Comparison of ENCODE assay signal across 1 cellular context in genomic region chr3:45137656-45138181, GRCh38.
TF ChIP-seq lines count a peak whose summit lies in the region.

No MANE protein-coding gene starts in this region.

TF ChIP-seq in K562, 482 proteins besides CTCF, POLR2A, EP300 and RAD21 (continued from another document and continues in another):
- TF ChIP-seq USF1 (CRISPR knock-in tag; IDR thresholded peaks at IDR 0.05) (no peak), ZNF668 (CRISPR knock-in tag; IDR thresholded peaks at IDR 0.05) (0 out of 2 replicates have a peak, but pooled peaks have one; percentile 30), FOXP1 (CRISPR knock-in tag; IDR thresholded peaks at IDR 0.05) (peak; percentile 63), ARID2 (IDR thresholded peaks at IDR 0.05) (no peak), MTA1 (IDR thresholded peaks at IDR 0.05; ENCODE audit: borderline replicate concordance) (peak; percentile 87), ZNF184 (CRISPR knock-in tag; IDR thresholded peaks at IDR 0.05) (no peak), CSDE1 (IDR thresholded peaks at IDR 0.05) (no peak), PTRF (tag; IDR thresholded peaks at IDR 0.05) (no peak), EWSR1 (IDR thresholded peaks at IDR 0.05; ENCODE audit: borderline replicate concordance, low read depth, partially characterized antibody) (no peak), FOXA3 (CRISPR knock-in tag; conservative IDR thresholded peaks at IDR 0.05 in 1 of 2, IDR thresholded peaks at IDR 0.05 in 1 of 2) (no peak), MIER1 (IDR thresholded peaks at IDR 0.05; ENCODE audit: low read depth) (no peak), SREBF1 (IDR thresholded peaks at IDR 0.05; ENCODE audit: borderline replicate concordance, low read depth, low read length) (0 out of 2 replicates have a peak, but pooled peaks have one; percentile 25), TCF7 (IDR thresholded peaks at IDR 0.05; ENCODE audit: borderline replicate concordance) (no peak), ELF4 (CRISPR knock-in tag; IDR thresholded peaks at IDR 0.05) (0 out of 2 replicates have a peak, but pooled peaks have one; percentile 28), SNRNP70 (optimal IDR thresholded peaks at IDR 0.05; ENCODE audit: low read depth, low read length) (no peak), NR4A1 (CRISPR knock-in tag; IDR thresholded peaks at IDR 0.05) (no peak), NR4A1 (tag; IDR thresholded peaks at IDR 0.05) (peak; percentile 73; the same call in 1 of the 2 replicates), ZC3H11A (IDR thresholded peaks at IDR 0.05; ENCODE audit: low read depth, low read length) (0 out of 2 replicates have a peak, but pooled peaks have one; percentile 39), HDAC3 (IDR thresholded peaks at IDR 0.05; ENCODE audit: borderline replicate concordance, partially characterized antibody) (peak; percentile 84), MCM7 (IDR thresholded peaks at IDR 0.05) (no peak; a peak in 1 of 4 replicates), VEZF1 (CRISPR knock-in tag; IDR thresholded peaks at IDR 0.05) (peak; percentile 62), YY1 (IDR thresholded peaks at IDR 0.05; ENCODE audit: borderline replicate concordance in 1 of 3, control insufficient read depth in 1 of 3, extremely low read depth in 1 of 3, insufficient read depth in 3 of 3, insufficient read length in 1 of 3, insufficient replicate concordance in 2 of 3, low read depth in 1 of 3, low read length in 2 of 3) (no peak), GTF2F1 (IDR thresholded peaks at IDR 0.05; ENCODE audit: low read depth, low read length) (no peak), FUS (optimal IDR thresholded peaks at IDR 0.05; ENCODE audit: low read depth, low read length) (no peak), ZNF274 (IDR thresholded peaks at IDR 0.05; ENCODE audit: borderline replicate concordance, low read depth, low read length) (no peak; the same call in 1 of the 2 replicates), POU5F1 (IDR thresholded peaks at IDR 0.05; ENCODE audit: borderline replicate concordance, low read depth, low read length, partially characterized antibody) (no peak), EP400 (IDR thresholded peaks at IDR 0.05) (peak; percentile 70), HNRNPUL1 (IDR thresholded peaks at IDR 0.05; ENCODE audit: low read length) (0 out of 2 replicates have a peak, but pooled peaks have one; percentile 20), CCNT2 (IDR thresholded peaks at IDR 0.05; ENCODE audit: borderline replicate concordance, extremely low read depth, insufficient read length, low read depth, low read length) (peak; percentile 85), FOXP4 (CRISPR knock-in tag; IDR thresholded peaks at IDR 0.05; ENCODE audit: borderline replicate concordance) (no peak), ZBTB17 (CRISPR knock-in tag; IDR thresholded peaks at IDR 0.05) (peak; percentile 26; the same call in 1 of the 2 replicates), KLF10 (CRISPR knock-in tag; IDR thresholded peaks at IDR 0.05) (no peak), CREB3 (tag; conservative IDR thresholded peaks at IDR 0.05; ENCODE audit: low read depth) (peak; percentile 85)
- TF ChIP-seq, protein P1, sequence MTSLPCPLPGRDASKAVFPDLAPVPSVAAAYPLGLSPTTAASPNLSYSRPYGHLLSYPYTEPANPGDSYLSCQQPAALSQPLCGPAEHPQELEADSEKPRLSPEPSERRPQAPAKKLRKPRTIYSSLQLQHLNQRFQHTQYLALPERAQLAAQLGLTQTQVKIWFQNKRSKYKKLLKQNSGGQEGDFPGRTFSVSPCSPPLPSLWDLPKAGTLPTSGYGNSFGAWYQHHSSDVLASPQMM (CRISPR knock-in tag; IDR thresholded peaks at IDR 0.05) = no peak
- TF ChIP-seq, protein P2, sequence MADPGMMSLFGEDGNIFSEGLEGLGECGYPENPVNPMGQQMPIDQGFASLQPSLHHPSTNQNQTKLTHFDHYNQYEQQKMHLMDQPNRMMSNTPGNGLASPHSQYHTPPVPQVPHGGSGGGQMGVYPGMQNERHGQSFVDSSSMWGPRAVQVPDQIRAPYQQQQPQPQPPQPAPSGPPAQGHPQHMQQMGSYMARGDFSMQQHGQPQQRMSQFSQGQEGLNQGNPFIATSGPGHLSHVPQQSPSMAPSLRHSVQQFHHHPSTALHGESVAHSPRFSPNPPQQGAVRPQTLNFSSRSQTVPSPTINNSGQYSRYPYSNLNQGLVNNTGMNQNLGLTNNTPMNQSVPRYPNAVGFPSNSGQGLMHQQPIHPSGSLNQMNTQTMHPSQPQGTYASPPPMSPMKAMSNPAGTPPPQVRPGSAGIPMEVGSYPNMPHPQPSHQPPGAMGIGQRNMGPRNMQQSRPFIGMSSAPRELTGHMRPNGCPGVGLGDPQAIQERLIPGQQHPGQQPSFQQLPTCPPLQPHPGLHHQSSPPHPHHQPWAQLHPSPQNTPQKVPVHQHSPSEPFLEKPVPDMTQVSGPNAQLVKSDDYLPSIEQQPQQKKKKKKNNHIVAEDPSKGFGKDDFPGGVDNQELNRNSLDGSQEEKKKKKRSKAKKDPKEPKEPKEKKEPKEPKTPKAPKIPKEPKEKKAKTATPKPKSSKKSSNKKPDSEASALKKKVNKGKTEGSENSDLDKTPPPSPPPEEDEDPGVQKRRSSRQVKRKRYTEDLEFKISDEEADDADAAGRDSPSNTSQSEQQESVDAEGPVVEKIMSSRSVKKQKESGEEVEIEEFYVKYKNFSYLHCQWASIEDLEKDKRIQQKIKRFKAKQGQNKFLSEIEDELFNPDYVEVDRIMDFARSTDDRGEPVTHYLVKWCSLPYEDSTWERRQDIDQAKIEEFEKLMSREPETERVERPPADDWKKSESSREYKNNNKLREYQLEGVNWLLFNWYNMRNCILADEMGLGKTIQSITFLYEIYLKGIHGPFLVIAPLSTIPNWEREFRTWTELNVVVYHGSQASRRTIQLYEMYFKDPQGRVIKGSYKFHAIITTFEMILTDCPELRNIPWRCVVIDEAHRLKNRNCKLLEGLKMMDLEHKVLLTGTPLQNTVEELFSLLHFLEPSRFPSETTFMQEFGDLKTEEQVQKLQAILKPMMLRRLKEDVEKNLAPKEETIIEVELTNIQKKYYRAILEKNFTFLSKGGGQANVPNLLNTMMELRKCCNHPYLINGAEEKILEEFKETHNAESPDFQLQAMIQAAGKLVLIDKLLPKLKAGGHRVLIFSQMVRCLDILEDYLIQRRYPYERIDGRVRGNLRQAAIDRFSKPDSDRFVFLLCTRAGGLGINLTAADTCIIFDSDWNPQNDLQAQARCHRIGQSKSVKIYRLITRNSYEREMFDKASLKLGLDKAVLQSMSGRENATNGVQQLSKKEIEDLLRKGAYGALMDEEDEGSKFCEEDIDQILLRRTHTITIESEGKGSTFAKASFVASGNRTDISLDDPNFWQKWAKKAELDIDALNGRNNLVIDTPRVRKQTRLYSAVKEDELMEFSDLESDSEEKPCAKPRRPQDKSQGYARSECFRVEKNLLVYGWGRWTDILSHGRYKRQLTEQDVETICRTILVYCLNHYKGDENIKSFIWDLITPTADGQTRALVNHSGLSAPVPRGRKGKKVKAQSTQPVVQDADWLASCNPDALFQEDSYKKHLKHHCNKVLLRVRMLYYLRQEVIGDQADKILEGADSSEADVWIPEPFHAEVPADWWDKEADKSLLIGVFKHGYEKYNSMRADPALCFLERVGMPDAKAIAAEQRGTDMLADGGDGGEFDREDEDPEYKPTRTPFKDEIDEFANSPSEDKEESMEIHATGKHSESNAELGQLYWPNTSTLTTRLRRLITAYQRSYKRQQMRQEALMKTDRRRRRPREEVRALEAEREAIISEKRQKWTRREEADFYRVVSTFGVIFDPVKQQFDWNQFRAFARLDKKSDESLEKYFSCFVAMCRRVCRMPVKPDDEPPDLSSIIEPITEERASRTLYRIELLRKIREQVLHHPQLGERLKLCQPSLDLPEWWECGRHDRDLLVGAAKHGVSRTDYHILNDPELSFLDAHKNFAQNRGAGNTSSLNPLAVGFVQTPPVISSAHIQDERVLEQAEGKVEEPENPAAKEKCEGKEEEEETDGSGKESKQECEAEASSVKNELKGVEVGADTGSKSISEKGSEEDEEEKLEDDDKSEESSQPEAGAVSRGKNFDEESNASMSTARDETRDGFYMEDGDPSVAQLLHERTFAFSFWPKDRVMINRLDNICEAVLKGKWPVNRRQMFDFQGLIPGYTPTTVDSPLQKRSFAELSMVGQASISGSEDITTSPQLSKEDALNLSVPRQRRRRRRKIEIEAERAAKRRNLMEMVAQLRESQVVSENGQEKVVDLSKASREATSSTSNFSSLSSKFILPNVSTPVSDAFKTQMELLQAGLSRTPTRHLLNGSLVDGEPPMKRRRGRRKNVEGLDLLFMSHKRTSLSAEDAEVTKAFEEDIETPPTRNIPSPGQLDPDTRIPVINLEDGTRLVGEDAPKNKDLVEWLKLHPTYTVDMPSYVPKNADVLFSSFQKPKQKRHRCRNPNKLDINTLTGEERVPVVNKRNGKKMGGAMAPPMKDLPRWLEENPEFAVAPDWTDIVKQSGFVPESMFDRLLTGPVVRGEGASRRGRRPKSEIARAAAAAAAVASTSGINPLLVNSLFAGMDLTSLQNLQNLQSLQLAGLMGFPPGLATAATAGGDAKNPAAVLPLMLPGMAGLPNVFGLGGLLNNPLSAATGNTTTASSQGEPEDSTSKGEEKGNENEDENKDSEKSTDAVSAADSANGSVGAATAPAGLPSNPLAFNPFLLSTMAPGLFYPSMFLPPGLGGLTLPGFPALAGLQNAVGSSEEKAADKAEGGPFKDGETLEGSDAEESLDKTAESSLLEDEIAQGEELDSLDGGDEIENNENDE (IDR thresholded peaks at IDR 0.05; ENCODE audit: low read depth, low read length) = no peak
- TF ChIP-seq, protein P3, sequence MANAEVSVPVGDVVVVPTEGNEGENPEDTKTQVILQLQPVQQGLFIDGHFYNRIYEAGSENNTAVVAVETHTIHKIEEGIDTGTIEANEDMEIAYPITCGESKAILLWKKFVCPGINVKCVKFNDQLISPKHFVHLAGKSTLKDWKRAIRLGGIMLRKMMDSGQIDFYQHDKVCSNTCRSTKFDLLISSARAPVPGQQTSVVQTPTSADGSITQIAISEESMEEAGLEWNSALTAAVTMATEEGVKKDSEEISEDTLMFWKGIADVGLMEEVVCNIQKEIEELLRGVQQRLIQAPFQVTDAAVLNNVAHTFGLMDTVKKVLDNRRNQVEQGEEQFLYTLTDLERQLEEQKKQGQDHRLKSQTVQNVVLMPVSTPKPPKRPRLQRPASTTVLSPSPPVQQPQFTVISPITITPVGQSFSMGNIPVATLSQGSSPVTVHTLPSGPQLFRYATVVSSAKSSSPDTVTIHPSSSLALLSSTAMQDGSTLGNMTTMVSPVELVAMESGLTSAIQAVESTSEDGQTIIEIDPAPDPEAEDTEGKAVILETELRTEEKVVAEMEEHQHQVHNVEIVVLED (CRISPR knock-in tag; IDR thresholded peaks at IDR 0.05) = no peak
- TF ChIP-seq, protein P4, sequence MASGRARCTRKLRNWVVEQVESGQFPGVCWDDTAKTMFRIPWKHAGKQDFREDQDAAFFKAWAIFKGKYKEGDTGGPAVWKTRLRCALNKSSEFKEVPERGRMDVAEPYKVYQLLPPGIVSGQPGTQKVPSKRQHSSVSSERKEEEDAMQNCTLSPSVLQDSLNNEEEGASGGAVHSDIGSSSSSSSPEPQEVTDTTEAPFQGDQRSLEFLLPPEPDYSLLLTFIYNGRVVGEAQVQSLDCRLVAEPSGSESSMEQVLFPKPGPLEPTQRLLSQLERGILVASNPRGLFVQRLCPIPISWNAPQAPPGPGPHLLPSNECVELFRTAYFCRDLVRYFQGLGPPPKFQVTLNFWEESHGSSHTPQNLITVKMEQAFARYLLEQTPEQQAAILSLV (tag; IDR thresholded peaks at IDR 0.05) = no peak
- TF ChIP-seq, protein P5, sequence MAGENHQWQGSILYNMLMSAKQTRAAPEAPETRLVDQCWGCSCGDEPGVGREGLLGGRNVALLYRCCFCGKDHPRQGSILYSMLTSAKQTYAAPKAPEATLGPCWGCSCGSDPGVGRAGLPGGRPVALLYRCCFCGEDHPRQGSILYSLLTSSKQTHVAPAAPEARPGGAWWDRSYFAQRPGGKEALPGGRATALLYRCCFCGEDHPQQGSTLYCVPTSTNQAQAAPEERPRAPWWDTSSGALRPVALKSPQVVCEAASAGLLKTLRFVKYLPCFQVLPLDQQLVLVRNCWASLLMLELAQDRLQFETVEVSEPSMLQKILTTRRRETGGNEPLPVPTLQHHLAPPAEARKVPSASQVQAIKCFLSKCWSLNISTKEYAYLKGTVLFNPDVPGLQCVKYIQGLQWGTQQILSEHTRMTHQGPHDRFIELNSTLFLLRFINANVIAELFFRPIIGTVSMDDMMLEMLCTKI (IDR thresholded peaks at IDR 0.05; ENCODE audit: partially characterized antibody) = no peak
